ENCODE assay signal across 8 cellular contexts in genomic region chr7:122887198-122887597, GRCh38. TPM values are rescaled to one million over a fixed set of nuclear protein-coding genes. Genes with fewer than 3 reads are reported as not detected.
A peak's percentile ranks its signal among the peaks of the same experiment; 100 is the strongest.
DNase-seq lines count a peak whose midpoint lies in the region; ATAC-seq and TF ChIP-seq lines count a peak whose summit lies in the region.

No MANE protein-coding gene starts in this region.

- intact Hi-C loops in right lobe of liver (cut with DNase I): no loop called here

- H3K4me1 ChIP-seq in endocrine pancreas (ENCODE audit: control insufficient read depth, insufficient read depth, low read length) (peaks cover 9% of the 10 kb centered on the region), right lobe of liver (peaks cover 0 to 19% (median 7%) of the 10 kb centered on the region in 4 donors)

- peak overlapping the region; percentile 90 to 93 (median 92) for H3K27ac ChIP-seq in right lobe of liver
- no peak overlapping the region for H3K27ac ChIP-seq in substantia nigra (ENCODE audit: low read depth, low read length, poor library complexity, severe bottlenecking)

- WGBS in right lobe of liver (ENCODE audit: insufficient coverage, low coverage, low lambda C conversion rate, missing lambda C conversion rate): 0% methylated on average over 12 of the region's 12 CpGs

- peak; percentile 67 to 73 (median 68) for ATAC-seq in right lobe of liver
- no peak for ATAC-seq in GM18858 (IDR thresholded peaks at IDR 0.05; ENCODE audit: unreplicated experiment)

- H3K4me3 ChIP-seq in H7 (ENCODE audit: insufficient read depth, low read depth, low read length): peak overlapping the region; percentile 77
- peak overlapping the region; percentile 69 for H3K4me3 ChIP-seq in endocrine pancreas (ENCODE audit: control insufficient read depth, insufficient read depth, low read length)
- H3K4me3 ChIP-seq in right lobe of liver: peak overlapping the region; percentile 79 to 81 (median 80)

- H3K27me3 ChIP-seq in H7 (ENCODE audit: control insufficient read depth, insufficient read depth, low read length): peaks cover 34% of the 10 kb centered on the region
- H3K27me3 ChIP-seq in endocrine pancreas (ENCODE audit: control insufficient read depth, insufficient read depth, low read length): no peaks in the 10 kb centered on the region
- no peaks in the 10 kb centered on the region for H3K27me3 ChIP-seq in right lobe of liver

- no peaks in the 10 kb centered on the region for H3K36me3 ChIP-seq in H7 (replicated peaks; ENCODE audit: control insufficient read depth, insufficient read depth, low read length)
- H3K36me3 ChIP-seq in endocrine pancreas (ENCODE audit: control insufficient read depth, insufficient read depth, low read length): no peaks in the 10 kb centered on the region
- H3K36me3 ChIP-seq in right lobe of liver: no peaks in the 10 kb centered on the region

- peak; percentile 18 for DNase-seq in AG09319 (ENCODE audit: extremely low read depth, low read depth)
- DNase-seq in H7: peak; percentile 48
- DNase-seq in RPMI7951 (ENCODE audit: low read depth): peak; percentile 41
- peak; percentile 78 to 81 (median 80) for DNase-seq in right lobe of liver
- DNase-seq in substantia nigra (lab: John Stamatoyannopoulos, UW): peak in 40 of 49 donors; percentile 2 to 73 (median 32)
- DNase-seq in effector CD8-positive, alpha-beta T cell (lab: John Stamatoyannopoulos, UW): no peak

- TF ChIP-seq POLR2A in right lobe of liver (IDR thresholded peaks at IDR 0.05): no peak

- H3K9me3 ChIP-seq in endocrine pancreas (ENCODE audit: control insufficient read depth, low read length) (no peaks in the 10 kb centered on the region), right lobe of liver (no peaks in the 10 kb centered on the region)

- TF ChIP-seq CTCF in AG09319 (IDR thresholded peaks at IDR 0.05; ENCODE audit: low read depth, low read length) (peak; percentile 23), right lobe of liver (IDR thresholded peaks at IDR 0.05) (peak in 3 of 4 donors; percentile 9 to 36 (median 28))

- H3K9ac ChIP-seq in endocrine pancreas (ENCODE audit: control insufficient read depth, insufficient read depth, low read length): no peak overlapping the region

RNA-seq across cellular contexts. Expression of gene CADPS2, which starts 0.9 kb away (rescaled TPM):
- total RNA-seq in H7 (2014; rRNA removed; shearing (Covaris generic)): 5.9 and 6.9 TPM in 2 replicates
- total RNA-seq in RPMI7951 (2014; rRNA removed; shearing (Covaris generic)): 1.4 and 1.5 TPM in 2 replicates
- total RNA-seq in right lobe of liver: 10 to 100 TPM in 2 of 6 experiments, 1 to 10 TPM in 4; 7.6 to 14.7 (median 9.4) TPM
